ENCODE assay signal across 22 cellular contexts in genomic region chr1:45958317-45958716, GRCh38.
"Had no signal": no experiment of that assay in that cellular context is flagged by ENCODE, and none has a peak within 500 bp of the region (broad histone marks: within the 10 kb centered on the region; RNA-seq: fewer than 3 reads in every experiment).

No MANE protein-coding gene starts in this region.

- ATAC-seq: effector memory CD8-positive, alpha-beta T cell; mucosa of descending colon; natural killer cell treated with Interleukin-12 subunit alpha and Interleukin-12 subunit beta and Interleukin-15 and Interleukin-18, amount 100 ng/mL, for 72 hours; pancreas; sciatic nerve; stimulated activated effector memory CD8-positive, alpha-beta T cell treated with anti-CD3 and anti-CD28 coated beads, Interleukin-12 subunit alpha, Interleukin-12 subunit beta, amount 100 ng/mL, for 72 hours had no signal

- H3K4me3 Mint-ChIP-seq: effector memory CD8-positive, alpha-beta T cell; mesothelial cell of epicardium; naive B cell; natural killer cell treated with Interleukin-12 subunit alpha and Interleukin-12 subunit beta and Interleukin-15 and Interleukin-18, amount 100 ng/mL, for 72 hours; neural crest cell; stimulated activated effector memory CD8-positive, alpha-beta T cell treated with anti-CD3 and anti-CD28 coated beads, Interleukin-12 subunit alpha, Interleukin-12 subunit beta, amount 100 ng/mL, for 72 hours had no signal

- H3K27me3 ChIP-seq: neutrophil, pancreas, stomach, thyroid gland, vagina had no signal

- H3K9me3 Mint-ChIP-seq: effector memory CD8-positive, alpha-beta T cell; natural killer cell treated with Interleukin-12 subunit alpha and Interleukin-12 subunit beta and Interleukin-15 and Interleukin-18, amount 100 ng/mL, for 72 hours; neural crest cell; stimulated activated effector memory CD8-positive, alpha-beta T cell treated with anti-CD3 and anti-CD28 coated beads, Interleukin-12 subunit alpha, Interleukin-12 subunit beta, amount 100 ng/mL, for 72 hours had no signal

- DNase-seq: dermis blood vessel endothelial cell; effector memory CD8-positive, alpha-beta T cell; head of caudate nucleus; mesenchymal stem cell; mucosa of descending colon; naive B cell; pancreas; stimulated activated CD4-positive, alpha-beta T cell treated with anti-CD3 and anti-CD28 coated beads, Interleukin-2, amount 100 ng/mL, for 24 hours; stimulated activated CD4-positive, alpha-beta T cell treated with anti-CD3 and anti-CD28 coated beads, Interleukin-4, amount 100 ng/mL, for 24 hours; stimulated activated naive CD4-positive, alpha-beta T cell treated with Interleukin-2 at 50 U/mL for 16 hours; stomach; thyroid gland; trophoblast cell had no signal

- H3K4me1 Mint-ChIP-seq: naive B cell, neural crest cell had no signal

- H3K27me3 Mint-ChIP-seq: effector memory CD8-positive, alpha-beta T cell; naive B cell; natural killer cell treated with Interleukin-12 subunit alpha and Interleukin-12 subunit beta and Interleukin-15 and Interleukin-18, amount 100 ng/mL, for 72 hours had no signal

- H3K27ac Mint-ChIP-seq: effector memory CD8-positive, alpha-beta T cell; mesothelial cell of epicardium; naive B cell; natural killer cell treated with Interleukin-12 subunit alpha and Interleukin-12 subunit beta and Interleukin-15 and Interleukin-18, amount 100 ng/mL, for 72 hours; stimulated activated effector memory CD8-positive, alpha-beta T cell treated with anti-CD3 and anti-CD28 coated beads, Interleukin-12 subunit alpha, Interleukin-12 subunit beta, amount 100 ng/mL, for 72 hours had no signal

- H3K36me3 Mint-ChIP-seq: naive B cell; stimulated activated effector memory CD8-positive, alpha-beta T cell treated with anti-CD3 and anti-CD28 coated beads, Interleukin-12 subunit alpha, Interleukin-12 subunit beta, amount 100 ng/mL, for 72 hours had no signal

- H3K27ac ChIP-seq: coronary artery, neutrophil, pancreas, thyroid gland, vagina had no signal

- H3K9me3 ChIP-seq: mucosa of descending colon, neutrophil, pancreas, stomach, thyroid gland, vagina had no signal

- H3K36me3 ChIP-seq: pancreas, thyroid gland had no signal

- H3K4me3 ChIP-seq: coronary artery, lung, mucosa of descending colon, pancreas, stomach, thyroid gland, vagina had no signal
